In genomic region chr5:78294250-78295034, GRCh38 we compare ENCODE assay signal across 8 cellular contexts. TPM values are rescaled to one million over a fixed set of nuclear protein-coding genes. Genes with fewer than 3 reads are reported as not detected.
A peak's percentile ranks its signal among the peaks of the same experiment; 100 is the strongest.
DNase-seq lines count a peak whose midpoint lies in the region; ATAC-seq and TF ChIP-seq lines count a peak whose summit lies in the region.

Gene AP3B1, minus strand, starts transcription at chr5:78294698. Its CDS starts 119 bp downstream, at chr5:78294579.

- no peaks in the 10 kb centered on the region for H3K9me3 ChIP-seq in heart right ventricle
- H3K9me3 ChIP-seq in upper lobe of left lung = no peaks in the 10 kb centered on the region

- H3K4me1 ChIP-seq in heart right ventricle = peaks cover 2 to 45% (median 27%) of the 10 kb centered on the region in 9 donors
- peaks cover 20 to 40% (median 27%) of the 10 kb centered on the region in 4 donors for H3K4me1 ChIP-seq in upper lobe of left lung

- DNase-seq in GM13977 (ENCODE audit: low spot score) (peak; percentile 95), NCI-H1694 (lab: John Stamatoyannopoulos, UW) (peak; percentile 90), amniotic stem cell (lab: John Stamatoyannopoulos, UW) (peak; percentile 99), heart right ventricle (peak; percentile 98 to 100), posterior cingulate gyrus (peak; percentile 94 to 99 (median 98)), upper lobe of left lung (peak; percentile 97 to 100)

- H3K4me1 Mint-ChIP-seq in T-helper 1 cell treated with Interleukin-12 subunit alpha and Interleukin-12 subunit beta and Interleukin-4 antibody, amounts not matched to agents 30 μg/mL and 1 μg/mL, for 36 hours (ENCODE audit: low read depth) = peaks cover 21% of the 10 kb centered on the region

- peak; percentile 86 to 95 (median 91) for TF ChIP-seq POLR2A in upper lobe of left lung (IDR thresholded peaks at IDR 0.05)

- in situ Hi-C loops in GM13977 (cut with MboI; ENCODE audit: low pct_unique_long_range_greater_than_20kb, low sequenced_read_pairs, unreplicated experiment) = no loop called here

- ATAC-seq in HG02884 (IDR thresholded peaks at IDR 0.05; ENCODE audit: unreplicated experiment) (peak; percentile 88), heart right ventricle (peak; percentile 97 to 99 (median 98)), upper lobe of left lung (ENCODE audit: low FRiP score in 2 of 2) (peak; percentile 99 to 100)

- peak in 1 of 4 donors; percentile 59 for TF ChIP-seq EP300 in upper lobe of left lung (IDR thresholded peaks at IDR 0.05)

- TF ChIP-seq CTCF in GM13977 (IDR thresholded peaks at IDR 0.05; ENCODE audit: extremely low read depth, insufficient read depth, missing control alignments) = no peak
- no peak for TF ChIP-seq CTCF in heart right ventricle (IDR thresholded peaks at IDR 0.05)
- peak in 3 of 6 experiments; percentile 5 to 49 (median 16) for TF ChIP-seq CTCF in upper lobe of left lung (IDR thresholded peaks at IDR 0.05)

- no peaks in the 10 kb centered on the region for H3K9me3 Mint-ChIP-seq in T-helper 1 cell treated with Interleukin-12 subunit alpha and Interleukin-12 subunit beta and Interleukin-4 antibody, amounts not matched to agents 30 μg/mL and 1 μg/mL, for 36 hours

- whole genome bisulfite sequencing in heart right ventricle, 2 donors = 0% methylated on average over 53 of the region's 53 CpGs
- 0 to 1% methylated on average over 32 to 36 of the region's 53 CpGs for WGBS in upper lobe of left lung, 2 donors

- no peaks in the 10 kb centered on the region for H3K27me3 ChIP-seq in heart right ventricle
- H3K27me3 ChIP-seq in upper lobe of left lung = no peaks in the 10 kb centered on the region

- no peaks in the 10 kb centered on the region for H3K36me3 ChIP-seq in heart right ventricle
- no peaks in the 10 kb centered on the region for H3K36me3 ChIP-seq in upper lobe of left lung

- H3K36me3 Mint-ChIP-seq in T-helper 1 cell treated with Interleukin-12 subunit alpha and Interleukin-12 subunit beta and Interleukin-4 antibody, amounts not matched to agents 30 μg/mL and 1 μg/mL, for 36 hours (ENCODE audit: low read depth) = peaks cover 2% of the 10 kb centered on the region

- intact Hi-C loops in heart right ventricle (cut with DNase I) (loop anchor here in 9 of 10 donors (1.0 to 5.0 kb wide), 3 partner anchors 66 to 68 kb away; partner anchors contain the start of gene SCAMP1 (in 9 of the 9)), posterior cingulate gyrus (cut with DNase I) (loop anchor here (1.0 to 10.0 kb wide), 3 partner anchors 66 to 680 kb away; partner anchors contain the start of genes SCAMP1 and TBCA)

- peaks cover 5% of the 10 kb centered on the region for H3K27me3 Mint-ChIP-seq in T-helper 1 cell treated with Interleukin-12 subunit alpha and Interleukin-12 subunit beta and Interleukin-4 antibody, amounts not matched to agents 30 μg/mL and 1 μg/mL, for 36 hours (ENCODE audit: low read depth)

- H3K27ac Mint-ChIP-seq in T-helper 1 cell treated with Interleukin-12 subunit alpha and Interleukin-12 subunit beta and Interleukin-4 antibody, amounts not matched to agents 30 μg/mL and 1 μg/mL, for 36 hours = peak within 1 kb of the TSS; percentile 98

- peak within 1 kb of the TSS; percentile 36 to 94 (median 88) for H3K27ac ChIP-seq in heart right ventricle
- peak within 1 kb of the TSS; percentile 85 to 95 (median 92) for H3K27ac ChIP-seq in upper lobe of left lung

- H3K4me3 ChIP-seq in heart right ventricle (peak within 1 kb of the TSS; percentile 58 to 97 (median 82)), upper lobe of left lung (peak within 1 kb of the TSS; percentile 74 to 82 (median 75))

- H3K4me3 Mint-ChIP-seq in T-helper 1 cell treated with Interleukin-12 subunit alpha and Interleukin-12 subunit beta and Interleukin-4 antibody, amounts not matched to agents 30 μg/mL and 1 μg/mL, for 36 hours = peak within 1 kb of the TSS; percentile 92

RNA-seq across cellular contexts. Expression of gene AP3B1, which starts in this region (rescaled TPM):
- total RNA-seq in heart right ventricle (10 to 100 TPM; 20.1 to 26.7 (median 23.4) TPM), upper lobe of left lung (10 to 100 TPM; 25.7 to 66.9 (median 37.8) TPM)
- 10 to 100 TPM; 20.0 to 28.3 TPM for polyA plus RNA-seq in heart right ventricle

Comparison
In these comparisons a context has a peak if more than half of its experiments do, and no peak if none do; other contexts are left out.
1. Peak in every context shown above with its lines: DNase-seq, ATAC-seq, H3K4me3 ChIP-seq and H3K27ac ChIP-seq.